19 cellular contexts compared by ENCODE assay signal in genomic region chr7:16543456-16543855, GRCh38. TPM values are rescaled to one million over a fixed set of nuclear protein-coding genes. Genes with fewer than 3 reads are reported as not detected.
A peak's percentile ranks its signal among the peaks of the same experiment; 100 is the strongest.
DNase-seq lines count a peak whose midpoint lies in the region; ATAC-seq and TF ChIP-seq lines count a peak whose summit lies in the region.
"Had no signal": no experiment of that assay in that cellular context is flagged by ENCODE, and none has a peak within 500 bp of the region (broad histone marks: within the 10 kb centered on the region; RNA-seq: fewer than 3 reads in every experiment).

No MANE protein-coding gene starts in this region.

- H3K4me1 Mint-ChIP-seq in Caco-2 (ENCODE audit: low read depth, unreplicated experiment) = peaks cover 31% of the 10 kb centered on the region
- H3K4me1 Mint-ChIP-seq: CD14-positive monocyte had no signal

- peak overlapping the region; percentile 85 for H3K27ac Mint-ChIP-seq in Caco-2 (ENCODE audit: unreplicated experiment)
- H3K27ac Mint-ChIP-seq: CD14-positive monocyte; CD8-positive, alpha-beta T cell; HFFc6 had no signal

- H3K4me3 ChIP-seq in Caco-2 (ENCODE audit: low read depth, low read length) (no peak overlapping the region), RWPE2 (ENCODE audit: severe bottlenecking) (no peak overlapping the region)
- H3K4me3 ChIP-seq: HAP-1 had no signal

- no peak for TF ChIP-seq CTCF in Caco-2 (IDR thresholded peaks at IDR 0.05; ENCODE audit: insufficient read depth in 1 of 2, low read depth in 1 of 2, low read length in 1 of 2, severe bottlenecking in 1 of 2, unreplicated experiment in 1 of 2)
- no peak for TF ChIP-seq CTCF in RWPE2 (IDR thresholded peaks at IDR 0.05; ENCODE audit: poor library complexity, severe bottlenecking)
- TF ChIP-seq CTCF in foreskin keratinocyte (conservative IDR thresholded peaks at IDR 0.05) = no peak

- H3K4me1 ChIP-seq in Caco-2 (peaks cover 38% of the 10 kb centered on the region), RWPE2 (ENCODE audit: insufficient read depth, poor library complexity, severe bottlenecking) (no peaks in the 10 kb centered on the region), foreskin keratinocyte (no peaks in the 10 kb centered on the region)
- H3K4me1 ChIP-seq: HAP-1 had no signal

- H3K27me3 ChIP-seq in Caco-2 (replicated peaks; ENCODE audit: control insufficient read depth, insufficient read depth, low read length) (no peaks in the 10 kb centered on the region), RWPE2 (ENCODE audit: insufficient read depth, poor library complexity, severe bottlenecking) (no peaks in the 10 kb centered on the region), foreskin keratinocyte (no peaks in the 10 kb centered on the region)

- POLR2A ChIA-PET in Caco-2 (lab: Charles Lee) = interaction anchor here (1.4 to 1.5 kb wide), 2 partner anchors 78 to 123 kb away, joined by 6 to 11 read pairs; partner anchors contain the start of genes CRPPA and SOSTDC1

- H3K9me3 Mint-ChIP-seq in Caco-2 (ENCODE audit: unreplicated experiment) = peaks cover 11% of the 10 kb centered on the region
- H3K9me3 Mint-ChIP-seq: CD8-positive, alpha-beta T cell; HFFc6 had no signal

- H3K4me3 Mint-ChIP-seq in Caco-2 (ENCODE audit: unreplicated experiment) = no peak overlapping the region
- H3K4me3 Mint-ChIP-seq: CD14-positive monocyte; CD8-positive, alpha-beta T cell; HFFc6 had no signal

- DNase-seq in NCI-H146 (lab: John Stamatoyannopoulos, UW) (peak; percentile 20), NCI-H146 treated with DMSO at 0.1 percent for 48 hours (lab: John Stamatoyannopoulos, UW; ENCODE audit: unreplicated experiment) (no peak), Caco-2 (no peak), RWPE2 (ENCODE audit: low spot score) (no peak), foreskin keratinocyte (peak in 1 of 2 donors; percentile 33), HuH-7.5 (ENCODE audit: low spot score) (no peak), hypothalamus (lab: John Stamatoyannopoulos, UW) (no peak)
- DNase-seq: CD8-positive, alpha-beta T cell; DND-41; GDM1; HFFc6 had no signal

- CTCF ChIA-PET in Caco-2 (lab: Charles Lee) = interaction anchor here (0.9 to 1.4 kb wide), 2 partner anchors 21 kb away, joined by 3 to 26 read pairs; no protein-coding TSS in a partner anchor

- H3K27me3 Mint-ChIP-seq in Caco-2 (ENCODE audit: insufficient read depth, unreplicated experiment) = no peaks in the 10 kb centered on the region

- peaks cover 3% of the 10 kb centered on the region; the same call in 1 of the 2 replicates for H3K36me3 ChIP-seq in Caco-2 (ENCODE audit: control insufficient read depth, insufficient read depth, low read length)
- no peaks in the 10 kb centered on the region for H3K36me3 ChIP-seq in RWPE2 (ENCODE audit: low read depth)
- H3K36me3 ChIP-seq: HAP-1 had no signal

- ATAC-seq in RWPE2 (ENCODE audit: low read depth) = peak; percentile 49; the same call in 1 of the 3 replicates
- ATAC-seq in foreskin keratinocyte = peak; percentile 39
- no peak for ATAC-seq in GM19324 (IDR thresholded peaks at IDR 0.05; ENCODE audit: low FRiP score, unreplicated experiment)
- ATAC-seq: CD8-positive, alpha-beta T cell; HepG2 had no signal

- intact Hi-C loops in Caco-2 (cut with micrococcal nuclease; ENCODE audit: unreplicated experiment) = loop anchor here (2.0 kb wide), 1 partner anchor 51 kb away; no protein-coding TSS in a partner anchor

- H3K9me3 ChIP-seq in Caco-2 (peaks cover 16% of the 10 kb centered on the region), RWPE2 (ENCODE audit: severe bottlenecking) (no peaks in the 10 kb centered on the region)
- H3K9me3 ChIP-seq: HAP-1 had no signal

- H3K27ac ChIP-seq in RWPE2 (ENCODE audit: poor library complexity, severe bottlenecking) = no peak overlapping the region
- no peak overlapping the region for H3K27ac ChIP-seq in foreskin keratinocyte
- H3K27ac ChIP-seq: 22Rv1 had no signal

- BruUV-seq in Caco-2 (replicated peaks; lab: Mats Ljungman, UMichigan) = no TSS peak

- no peaks in the 10 kb centered on the region for H3K36me3 Mint-ChIP-seq in Caco-2 (ENCODE audit: insufficient read depth, unreplicated experiment)
- H3K36me3 Mint-ChIP-seq: CD14-positive monocyte; CD8-positive, alpha-beta T cell had no signal

RNA-seq across cellular contexts. Expression of gene LRRC72, which starts 16.8 kb away (rescaled TPM):
- total RNA-seq in Caco-2 (2022) (not detected in 2 replicates), foreskin keratinocyte (not detected in 2 replicates)
- not detected in 2 replicates for polyA plus RNA-seq in foreskin keratinocyte
- total RNA-seq: A673; CD8-positive, alpha-beta T cell; H1; HepG2; HFFc6 had no signal
- polyA plus RNA-seq: BJ, CD14-positive monocyte, H1, HepG2 had no signal
